Comparison of ENCODE assay signal across 16 cellular contexts in genomic region chrX:115913575-115913974, GRCh38.
DNase-seq lines count a peak whose midpoint lies in the region; ATAC-seq, FAIRE-seq and TF ChIP-seq lines count a peak whose summit lies in the region.
"Had no signal": no experiment of that assay in that cellular context is flagged by ENCODE, and none has a peak within 500 bp of the region (broad histone marks: within the 10 kb centered on the region; RNA-seq: fewer than 3 reads in every experiment).

No MANE protein-coding gene starts in this region.

- no peaks in the 10 kb centered on the region for H3K4me1 Mint-ChIP-seq in activated CD8-positive, alpha-beta T cell treated with anti-CD3 and anti-CD28 coated beads for 36 hours (ENCODE audit: low read depth)
- H3K4me1 Mint-ChIP-seq: brain had no signal

- no peak overlapping the region for H3K4me3 Mint-ChIP-seq in activated CD8-positive, alpha-beta T cell treated with anti-CD3 and anti-CD28 coated beads for 36 hours
- H3K4me3 Mint-ChIP-seq: activated T-helper 1 cell treated with anti-CD3 and anti-CD28 coated beads, Interleukin-12 subunit alpha, Interleukin-12 subunit beta, Interleukin-2, Interleukin-4 antibody, amounts not matched to agents 30 ng/mL and 10 ng/mL and 1 ng/mL, durations not matched to agents 14 hours and 24 hours and 36 hours; brain had no signal

- TF ChIP-seq POLR2A in GM12892 (IDR thresholded peaks at IDR 0.05; ENCODE audit: low read depth, low read length): no peak

- H3K9me3 Mint-ChIP-seq in activated CD8-positive, alpha-beta T cell treated with anti-CD3 and anti-CD28 coated beads for 36 hours: no peaks in the 10 kb centered on the region
- H3K9me3 Mint-ChIP-seq: activated T-helper 1 cell treated with anti-CD3 and anti-CD28 coated beads, Interleukin-12 subunit alpha, Interleukin-12 subunit beta, Interleukin-2, Interleukin-4 antibody, amounts not matched to agents 30 ng/mL and 10 ng/mL and 1 ng/mL, durations not matched to agents 14 hours and 24 hours and 36 hours had no signal

- intact Hi-C loops in activated CD8-positive, alpha-beta T cell treated with anti-CD3 and anti-CD28 coated beads for 36 hours (cut with micrococcal nuclease): no loop called here

- ATAC-seq in GM19455 (IDR thresholded peaks at IDR 0.05; ENCODE audit: unreplicated experiment) (peak; percentile 33), HG02852 (IDR thresholded peaks at IDR 0.05; ENCODE audit: unreplicated experiment) (peak; percentile 44), HG03520 (IDR thresholded peaks at IDR 0.05; ENCODE audit: unreplicated experiment) (peak; percentile 44)
- no peak for ATAC-seq in activated CD8-positive, alpha-beta T cell treated with anti-CD3 and anti-CD28 coated beads for 36 hours
- ATAC-seq: heart right ventricle, left ventricle myocardium superior, SK-N-SH treated with all-trans-retinoic acid at 6 μM for 48 hours had no signal

- DNase-seq in GM12892 (ENCODE audit: insufficient read length): no peak
- DNase-seq in CD1c-positive myeloid dendritic cell (ENCODE audit: extremely low spot score): no peak
- DNase-seq in activated CD8-positive, alpha-beta T cell treated with anti-CD3 and anti-CD28 coated beads for 36 hours: no peak
- DNase-seq in KG1 (lab: John Stamatoyannopoulos, UW): no peak
- no peak for DNase-seq in NCI-H146 (lab: John Stamatoyannopoulos, UW)
- DNase-seq: activated CD4-positive, CD25-positive, alpha-beta regulatory T cell treated with anti-CD3 and anti-CD28 coated beads, Interleukin-2, amount 50 U/mL, for 72 hours; heart right ventricle; KBM-7; left ventricle myocardium superior; tibial artery had no signal

- CTCF ChIA-PET in activated CD8-positive, alpha-beta T cell treated with anti-CD3 and anti-CD28 coated beads for 36 hours (lab: Charles Lee): no interaction called here

- POLR2A ChIA-PET in activated CD8-positive, alpha-beta T cell treated with anti-CD3 and anti-CD28 coated beads for 36 hours (lab: Charles Lee): no interaction called here

- no peaks in the 10 kb centered on the region for H3K36me3 Mint-ChIP-seq in activated CD8-positive, alpha-beta T cell treated with anti-CD3 and anti-CD28 coated beads for 36 hours (ENCODE audit: low read depth)

- peak; percentile 33 for FAIRE-seq in GM12892 (lab: Jason Lieb, UNC)

- no peak for TF ChIP-seq CTCF in activated CD8-positive, alpha-beta T cell treated with anti-CD3 and anti-CD28 coated beads for 36 hours (IDR thresholded peaks at IDR 0.05)

- no peaks in the 10 kb centered on the region for H3K27me3 Mint-ChIP-seq in activated CD8-positive, alpha-beta T cell treated with anti-CD3 and anti-CD28 coated beads for 36 hours

- no peak overlapping the region for H3K27ac Mint-ChIP-seq in activated CD8-positive, alpha-beta T cell treated with anti-CD3 and anti-CD28 coated beads for 36 hours
- H3K27ac Mint-ChIP-seq: activated T-helper 1 cell treated with anti-CD3 and anti-CD28 coated beads, Interleukin-12 subunit alpha, Interleukin-12 subunit beta, Interleukin-2, Interleukin-4 antibody, amounts not matched to agents 30 ng/mL and 10 ng/mL and 1 ng/mL, durations not matched to agents 14 hours and 24 hours and 36 hours; brain had no signal
